In the genomic region with DNA sequence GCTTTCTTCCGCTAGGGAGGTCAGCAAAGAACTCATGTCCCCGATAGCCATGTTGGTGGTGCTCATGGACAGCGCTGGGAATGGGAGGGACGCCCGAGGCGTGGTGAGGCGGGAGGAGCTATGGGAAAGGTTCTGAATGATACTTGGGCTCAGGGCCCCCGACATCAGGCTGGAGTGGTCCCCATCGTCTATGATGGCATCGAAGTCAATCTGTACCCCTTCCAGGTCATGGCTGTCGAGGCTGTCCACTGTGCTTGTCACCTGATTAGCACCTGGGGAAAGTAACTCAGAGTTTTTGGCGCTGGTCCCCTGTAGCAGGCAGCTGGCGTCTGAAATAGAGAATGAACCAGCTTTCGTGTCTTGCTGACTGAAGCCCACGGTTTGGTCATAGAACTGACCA, we compare ENCODE assay signal across 28 cellular contexts.
"Had no signal": no experiment of that assay in that cellular context is flagged by ENCODE, and none has a peak within 500 bp of the region (broad histone marks: within the 10 kb centered on the region; RNA-seq: fewer than 3 reads in every experiment).

No MANE protein-coding gene starts in this region.

- H3K4me1 Mint-ChIP-seq: naive B cell; naive thymus-derived CD8-positive, alpha-beta T cell; neural progenitor cell; stimulated activated effector memory CD8-positive, alpha-beta T cell treated with anti-CD3 and anti-CD28 coated beads, Interleukin-12 subunit alpha, Interleukin-12 subunit beta, amount 100 ng/mL, for 72 hours; stimulated activated naive B cell treated with anti-CD40 and anti-IgM and Interleukin-4, amounts not matched to agents 10 μg/mL and 1 μg/mL and 100 μg/mL, for 72 hours had no signal

- H3K4me2 ChIP-seq: neural progenitor cell had no signal

- ATAC-seq: naive thymus-derived CD8-positive, alpha-beta T cell; right cardiac atrium; stimulated activated effector memory CD8-positive, alpha-beta T cell treated with anti-CD3 and anti-CD28 coated beads, Interleukin-12 subunit alpha, Interleukin-12 subunit beta, amount 100 ng/mL, for 72 hours; stimulated activated naive B cell treated with anti-CD40 and anti-IgM and Interleukin-4, amounts not matched to agents 10 μg/mL and 1 μg/mL and 100 μg/mL, for 72 hours had no signal

- H3K36me3 ChIP-seq: neutrophil, ovary, right lobe of liver, uterus had no signal

- H3K4me1 ChIP-seq: parathyroid adenoma, psoas muscle, right lobe of liver, stomach, tibial nerve, uterus had no signal

- DNase-seq: naive B cell; naive thymus-derived CD8-positive, alpha-beta T cell; ovary; psoas muscle; right cardiac atrium; right lobe of liver; sigmoid colon; small intestine; stimulated activated CD4-positive, alpha-beta T cell treated with anti-CD3 and anti-CD28 coated beads, Interleukin-15, amount 100 ng/mL, for 24 hours; stimulated activated CD4-positive, alpha-beta T cell treated with anti-CD3 and anti-CD28 coated beads, Interleukin-2, amount 100 ng/mL, for 24 hours; stimulated activated CD4-positive, alpha-beta T cell treated with anti-CD3 and anti-CD28 coated beads, Interleukin-2, amount 100 ng/mL, for 48 hours; stimulated activated CD4-positive, alpha-beta T cell treated with anti-CD3 and anti-CD28 coated beads, Interleukin-4, amount 100 ng/mL, for 24 hours; stimulated activated naive B cell treated with anti-CD40 and anti-IgM and Interleukin-4, amounts not matched to agents 10 μg/mL and 1 μg/mL and 100 μg/mL, for 72 hours; stimulated activated naive CD4-positive, alpha-beta T cell treated with Interleukin-2 at 50 U/mL for 16 hours; stomach; thyroid gland; trophoblast cell; uterus had no signal

- H3K9me3 Mint-ChIP-seq: naive thymus-derived CD8-positive, alpha-beta T cell; nephron; neural progenitor cell; stimulated activated effector memory CD8-positive, alpha-beta T cell treated with anti-CD3 and anti-CD28 coated beads, Interleukin-12 subunit alpha, Interleukin-12 subunit beta, amount 100 ng/mL, for 72 hours; stimulated activated naive B cell treated with anti-CD40 and anti-IgM and Interleukin-4, amounts not matched to agents 10 μg/mL and 1 μg/mL and 100 μg/mL, for 72 hours; stimulated activated naive CD8-positive, alpha-beta T cell treated with anti-CD3 and anti-CD28 coated beads, Interleukin-15, Interleukin-2, amounts not matched to agents 100 ng/mL and 50 ng/mL, for 24 hours had no signal

- H3K27ac Mint-ChIP-seq: naive B cell; naive thymus-derived CD8-positive, alpha-beta T cell; nephron; neural progenitor cell; progenitor cell of endocrine pancreas; stimulated activated effector memory CD8-positive, alpha-beta T cell treated with anti-CD3 and anti-CD28 coated beads, Interleukin-12 subunit alpha, Interleukin-12 subunit beta, amount 100 ng/mL, for 72 hours; stimulated activated naive B cell treated with anti-CD40 and anti-IgM and Interleukin-4, amounts not matched to agents 10 μg/mL and 1 μg/mL and 100 μg/mL, for 72 hours; stimulated activated naive CD8-positive, alpha-beta T cell treated with anti-CD3 and anti-CD28 coated beads, Interleukin-15, Interleukin-2, amounts not matched to agents 100 ng/mL and 50 ng/mL, for 24 hours had no signal

- H3K27ac ChIP-seq: neural progenitor cell, neutrophil, ovary, parathyroid adenoma, psoas muscle, right lobe of liver, sigmoid colon, stomach, thoracic aorta, thyroid gland, tibial nerve, upper lobe of left lung, uterus had no signal

- H3K4me3 ChIP-seq: neural progenitor cell, ovary, psoas muscle, right lobe of liver, sigmoid colon, stomach, thoracic aorta, thyroid gland, tibial nerve, upper lobe of left lung, uterus had no signal

- H3K9ac ChIP-seq: neural progenitor cell, parathyroid adenoma had no signal

- H3K36me3 Mint-ChIP-seq: naive B cell; naive thymus-derived CD8-positive, alpha-beta T cell; stimulated activated effector memory CD8-positive, alpha-beta T cell treated with anti-CD3 and anti-CD28 coated beads, Interleukin-12 subunit alpha, Interleukin-12 subunit beta, amount 100 ng/mL, for 72 hours; stimulated activated naive B cell treated with anti-CD40 and anti-IgM and Interleukin-4, amounts not matched to agents 10 μg/mL and 1 μg/mL and 100 μg/mL, for 72 hours had no signal

- H3K9me3 ChIP-seq: neutrophil, ovary, psoas muscle, right lobe of liver, sigmoid colon, stomach, thoracic aorta, thyroid gland, tibial nerve, upper lobe of left lung, uterus had no signal

- H3K27me3 ChIP-seq: neural progenitor cell, neutrophil, ovary, right lobe of liver, sigmoid colon, stomach, thyroid gland, tibial nerve, upper lobe of left lung, uterus had no signal

- H3K4me3 Mint-ChIP-seq: naive B cell; naive thymus-derived CD8-positive, alpha-beta T cell; nephron; neural progenitor cell; stimulated activated effector memory CD8-positive, alpha-beta T cell treated with anti-CD3 and anti-CD28 coated beads, Interleukin-12 subunit alpha, Interleukin-12 subunit beta, amount 100 ng/mL, for 72 hours; stimulated activated naive B cell treated with anti-CD40 and anti-IgM and Interleukin-4, amounts not matched to agents 10 μg/mL and 1 μg/mL and 100 μg/mL, for 72 hours; stimulated activated naive CD8-positive, alpha-beta T cell treated with anti-CD3 and anti-CD28 coated beads, Interleukin-15, Interleukin-2, amounts not matched to agents 100 ng/mL and 50 ng/mL, for 24 hours had no signal

- H2AFZ ChIP-seq: neural progenitor cell, parathyroid adenoma had no signal
